ENCODE assay signal across 20 cellular contexts in genomic region chrX:132107291-132107690, GRCh38. TPM values are rescaled to one million over a fixed set of nuclear protein-coding genes. Genes with fewer than 3 reads are reported as not detected.
DNase-seq lines count a peak whose midpoint lies in the region; ATAC-seq and TF ChIP-seq lines count a peak whose summit lies in the region.
"Had no signal": no experiment of that assay in that cellular context is flagged by ENCODE, and none has a peak within 500 bp of the region (broad histone marks: within the 10 kb centered on the region; RNA-seq: fewer than 3 reads in every experiment).

No MANE protein-coding gene starts in this region.

- no peak overlapping the region for H4K12ac ChIP-seq in trophoblast cell (ENCODE audit: low read depth, low read length)

- H3K4ac ChIP-seq in trophoblast cell (ENCODE audit: low read depth, low read length) (no peak overlapping the region), neuronal stem cell (ENCODE audit: low read length) (no peak overlapping the region)

- in situ Hi-C loops in gastrocnemius medialis (cut with MboI; ENCODE audit: low sequenced_read_pairs in 4 of 4) = no loop called here

- H3K27me3 ChIP-seq in trophoblast cell (ENCODE audit: insufficient read depth, low read length) = no peaks in the 10 kb centered on the region
- no peaks in the 10 kb centered on the region for H3K27me3 ChIP-seq in gastrocnemius medialis
- H3K27me3 ChIP-seq in neuronal stem cell (ENCODE audit: control insufficient read depth in 3 of 3, insufficient read depth in 3 of 3, low read depth in 1 of 3, low read length in 3 of 3) = peaks cover 0 to 31% (median 0%) of the 10 kb centered on the region in 3 experiments
- H3K27me3 ChIP-seq: BE2C had no signal

- no peaks in the 10 kb centered on the region for H3K79me1 ChIP-seq in trophoblast cell (ENCODE audit: low read length)
- H3K79me1 ChIP-seq in neuronal stem cell (ENCODE audit: low read depth, low read length) = no peaks in the 10 kb centered on the region

- peak overlapping the region; percentile 57 for H3K27ac Mint-ChIP-seq in mesothelial cell of epicardium
- H3K27ac Mint-ChIP-seq: CD14-positive monocyte; CD4-positive, alpha-beta memory T cell; CD4-positive, CD25-positive, alpha-beta regulatory T cell; CD8-positive, alpha-beta memory T cell had no signal

- no peaks in the 10 kb centered on the region for H3K36me3 Mint-ChIP-seq in mesothelial cell of epicardium
- H3K36me3 Mint-ChIP-seq: CD14-positive monocyte; CD4-positive, alpha-beta memory T cell; CD4-positive, CD25-positive, alpha-beta regulatory T cell; CD8-positive, alpha-beta memory T cell had no signal

- H2AFZ ChIP-seq in trophoblast cell (ENCODE audit: insufficient read depth, low read length, poor library complexity) = no peak overlapping the region
- H2AFZ ChIP-seq in neuronal stem cell (ENCODE audit: low read length) = no peak overlapping the region

- no peak overlapping the region for H2BK15ac ChIP-seq in neuronal stem cell (ENCODE audit: low read length)

- no peaks in the 10 kb centered on the region for H3K27me3 Mint-ChIP-seq in mesothelial cell of epicardium (ENCODE audit: low read depth)
- H3K27me3 Mint-ChIP-seq: CD4-positive, CD25-positive, alpha-beta regulatory T cell had no signal

- H2BK12ac ChIP-seq in trophoblast cell (ENCODE audit: low read length) (no peak overlapping the region), neuronal stem cell (ENCODE audit: low read length) (no peak overlapping the region)

- H3K4me1 Mint-ChIP-seq in mesothelial cell of epicardium = peaks cover 16% of the 10 kb centered on the region
- H3K4me1 Mint-ChIP-seq: CD14-positive monocyte; CD4-positive, alpha-beta memory T cell; CD4-positive, CD25-positive, alpha-beta regulatory T cell; CD8-positive, alpha-beta memory T cell had no signal

- H4K91ac ChIP-seq in trophoblast cell (ENCODE audit: low read depth, low read length) (no peak overlapping the region), neuronal stem cell (ENCODE audit: low read depth, low read length, poor library complexity) (no peak overlapping the region)

- H3K4me1 ChIP-seq in trophoblast cell (ENCODE audit: control insufficient read depth in 1 of 2, insufficient read depth in 2 of 2, low read length in 2 of 2) = no peaks in the 10 kb centered on the region
- no peaks in the 10 kb centered on the region for H3K4me1 ChIP-seq in gastrocnemius medialis
- no peaks in the 10 kb centered on the region for H3K4me1 ChIP-seq in neuronal stem cell (ENCODE audit: control insufficient read depth in 2 of 2, insufficient read depth in 1 of 2, low read depth in 1 of 2, low read length in 2 of 2)
- H3K4me1 ChIP-seq: BE2C, BLaER1, Caco-2 had no signal

- no peak overlapping the region for H4K8ac ChIP-seq in trophoblast cell (ENCODE audit: low read depth, low read length)
- no peak overlapping the region for H4K8ac ChIP-seq in neuronal stem cell (ENCODE audit: low read depth, low read length)

- H2AK5ac ChIP-seq in trophoblast cell (ENCODE audit: low read length) = no peak overlapping the region
- H2AK5ac ChIP-seq in neuronal stem cell (ENCODE audit: low read depth, low read length) = no peak overlapping the region

- intact Hi-C loops in gastrocnemius medialis (cut with DNase I; ENCODE audit: low total_unique reads) = no loop called here

- no peak overlapping the region for H3K14ac ChIP-seq in trophoblast cell (ENCODE audit: low read length)
- H3K14ac ChIP-seq in neuronal stem cell (ENCODE audit: low read length) = no peak overlapping the region

- H3K36me3 ChIP-seq in trophoblast cell (ENCODE audit: control insufficient read depth in 1 of 2, insufficient read depth in 2 of 2, low read length in 2 of 2) (no peaks in the 10 kb centered on the region), gastrocnemius medialis (no peaks in the 10 kb centered on the region), neuronal stem cell (replicated peaks in 1 of 2; ENCODE audit: control insufficient read depth in 2 of 2, insufficient read depth in 2 of 2, low read length in 2 of 2) (no peaks in the 10 kb centered on the region)
- H3K36me3 ChIP-seq: BE2C, BLaER1 had no signal

- no peak for ATAC-seq in gastrocnemius medialis

- DNase-seq in mesothelial cell of epicardium (ENCODE audit: low spot score in 2 of 2, unreplicated experiment in 2 of 2) (no peak), trophoblast cell (peak; percentile 56 to 82), COLO829 (ENCODE audit: low spot score) (no peak), gastrocnemius medialis (no peak), neuronal stem cell (ENCODE audit: low spot score) (no peak)
- DNase-seq: 8988T; ACHN; BE2C; C1 segment of cervical spinal cord; Caco-2; Calu3; CD4-positive, alpha-beta memory T cell; CD4-positive, CD25-positive, alpha-beta regulatory T cell; CD8-positive, alpha-beta memory T cell; DMS79 treated with DMSO at 0.1 percent for 48 hours; GF-D8 had no signal

- H2BK120ac ChIP-seq in trophoblast cell (ENCODE audit: insufficient read depth, low read length, poor library complexity) = no peak overlapping the region
- H2BK120ac ChIP-seq in neuronal stem cell (ENCODE audit: low read depth, low read length) = no peak overlapping the region

- H3K18ac ChIP-seq in trophoblast cell (ENCODE audit: low read length) (no peak overlapping the region), neuronal stem cell (ENCODE audit: low read length) (no peak overlapping the region)

- H3K23ac ChIP-seq in trophoblast cell (ENCODE audit: low read length) = no peak overlapping the region
- H3K23ac ChIP-seq in neuronal stem cell (ENCODE audit: low read depth, low read length, poor library complexity) = no peak overlapping the region

- H3K27ac ChIP-seq in trophoblast cell (ENCODE audit: low read depth, low read length) = no peak overlapping the region
- H3K27ac ChIP-seq in gastrocnemius medialis = no peak overlapping the region
- no peak overlapping the region for H3K27ac ChIP-seq in neuronal stem cell (replicated peaks; ENCODE audit: low read length)
- H3K27ac ChIP-seq: BLaER1 had no signal

- H3K79me2 ChIP-seq in trophoblast cell (ENCODE audit: control insufficient read depth, insufficient read depth, low read length, poor library complexity) = no peaks in the 10 kb centered on the region

- H2BK5ac ChIP-seq in trophoblast cell (ENCODE audit: low read depth, low read length, poor library complexity) (no peak overlapping the region), neuronal stem cell (ENCODE audit: low read length) (no peak overlapping the region)

- H3K4me3 Mint-ChIP-seq in mesothelial cell of epicardium = no peak overlapping the region
- H3K4me3 Mint-ChIP-seq: CD14-positive monocyte; CD4-positive, alpha-beta memory T cell; CD4-positive, CD25-positive, alpha-beta regulatory T cell; CD8-positive, alpha-beta memory T cell had no signal

- no peak overlapping the region for H3K4me3 ChIP-seq in trophoblast cell (ENCODE audit: low read depth, low read length)
- H3K4me3 ChIP-seq in gastrocnemius medialis = no peak overlapping the region
- no peak overlapping the region for H3K4me3 ChIP-seq in neuronal stem cell (ENCODE audit: low read length in 2 of 2)
- H3K4me3 ChIP-seq: BLaER1 had no signal

- H3K4me2 ChIP-seq in trophoblast cell (ENCODE audit: low read length) (no peak overlapping the region), neuronal stem cell (ENCODE audit: insufficient read depth, low read length, poor library complexity, severe bottlenecking) (no peak overlapping the region)
- H3K4me2 ChIP-seq: BLaER1 had no signal

- no peak for TF ChIP-seq CTCF in mesothelial cell of epicardium (IDR thresholded peaks at IDR 0.05; ENCODE audit: unreplicated experiment)
- no peak for TF ChIP-seq CTCF in gastrocnemius medialis (IDR thresholded peaks at IDR 0.05 in 4 of 5, conservative IDR thresholded peaks at IDR 0.05 in 1 of 5)

- no peak overlapping the region for H3K9ac ChIP-seq in trophoblast cell (ENCODE audit: low read length)
- H3K9ac ChIP-seq in neuronal stem cell (ENCODE audit: low read depth, low read length, poor library complexity) = no peak overlapping the region
- H3K9ac ChIP-seq: BLaER1 had no signal

- H3K9me3 ChIP-seq in trophoblast cell (ENCODE audit: insufficient read depth, low read depth, low read length) (no peaks in the 10 kb centered on the region), gastrocnemius medialis (peaks cover 0 to 2% (median 0%) of the 10 kb centered on the region in 3 donors), neuronal stem cell (replicated peaks in 1 of 2; ENCODE audit: control insufficient read depth in 2 of 2, insufficient read depth in 1 of 2, low read depth in 1 of 2, low read length in 2 of 2) (no peaks in the 10 kb centered on the region)
- H3K9me3 ChIP-seq: BE2C, BLaER1, Caco-2 had no signal

- H3K9me3 Mint-ChIP-seq in mesothelial cell of epicardium = no peaks in the 10 kb centered on the region
- H3K9me3 Mint-ChIP-seq: CD14-positive monocyte; CD4-positive, alpha-beta memory T cell; CD4-positive, CD25-positive, alpha-beta regulatory T cell; CD8-positive, alpha-beta memory T cell had no signal

- TF ChIP-seq POLR2A in gastrocnemius medialis (IDR thresholded peaks at IDR 0.05) = no peak

RNA-seq across cellular contexts. Expression of gene FRMD7, which starts 20.5 kb away (rescaled TPM):
- 0.07 to 0.18 TPM (median 0.13 TPM) in 3 replicates for total RNA-seq in mesothelial cell of epicardium
- polyA plus RNA-seq in trophoblast cell (2013) = 0.14 and 0.18 TPM in 2 replicates
- total RNA-seq in gastrocnemius medialis = not detected
- not detected for polyA plus RNA-seq in neuronal stem cell (2013, experiment 1 of 2)
- not detected for polyA plus RNA-seq in neuronal stem cell (2013, experiment 2 of 2)
- total RNA-seq: A673; Caco-2; Calu3; CD4-positive, alpha-beta memory T cell; CD4-positive, CD25-positive, alpha-beta regulatory T cell; CD8-positive, alpha-beta memory T cell had no signal
- polyA plus RNA-seq: AG04450; CD14-positive monocyte; CD4-positive, alpha-beta memory T cell; CD4-positive, CD25-positive, alpha-beta regulatory T cell; CD8-positive, alpha-beta memory T cell had no signal

Comparison
In these comparisons a context has a peak if more than half of its experiments do, and no peak if none do; other contexts are left out.
1. DNase-seq: peak in trophoblast cell (2 of 2); none in mesothelial cell of epicardium (0 of 2), COLO829 (single experiment), gastrocnemius medialis (0 of 2) and neuronal stem cell (single experiment).